Comparison of ENCODE assay signal across 12 cellular contexts in genomic region chr9:89234186-89234585, GRCh38. TPM values are rescaled to one million over a fixed set of nuclear protein-coding genes. Genes with fewer than 3 reads are reported as not detected.
DNase-seq lines count a peak whose midpoint lies in the region; ATAC-seq and TF ChIP-seq lines count a peak whose summit lies in the region.
"Had no signal": no experiment of that assay in that cellular context is flagged by ENCODE, and none has a peak within 500 bp of the region (broad histone marks: within the 10 kb centered on the region; RNA-seq: fewer than 3 reads in every experiment).

No MANE protein-coding gene starts in this region.

- H3K9ac ChIP-seq in IMR-90 (ENCODE audit: low read depth, low read length) = no peak overlapping the region
- H3K9ac ChIP-seq in neural progenitor cell = no peak overlapping the region

- no TSS peak for BruUV-seq in IMR-90 (replicated peaks; lab: Mats Ljungman, UMichigan)

- in situ Hi-C loops in IMR-90 (cut with MboI; ENCODE audit: low sequenced_read_pairs) = no loop called here

- TF ChIP-seq POLR2A in IMR-90 (IDR thresholded peaks at IDR 0.05; ENCODE audit: low read depth, low read length) = no peak

- ATAC-seq in IMR-90 (ENCODE audit: low read depth) = no peak

- TF ChIP-seq RAD21 in IMR-90 (IDR thresholded peaks at IDR 0.05; ENCODE audit: low read length) = no peak

- H3K56ac ChIP-seq in IMR-90 (ENCODE audit: extremely low read depth, insufficient read depth, low read length) = no peak overlapping the region

- H3F3A ChIP-seq in neural progenitor cell (ENCODE audit: low read depth) = no peaks in the 10 kb centered on the region

- no peaks in the 10 kb centered on the region for H3K27me3 Mint-ChIP-seq in neural progenitor cell (ENCODE audit: insufficient read depth, low read depth)

- no peaks in the 10 kb centered on the region; the same call in 1 of the 2 replicates for H3K9me3 ChIP-seq in IMR-90 (ENCODE audit: control insufficient read depth, insufficient read depth, low read length)
- no peaks in the 10 kb centered on the region for H3K9me3 ChIP-seq in neural progenitor cell (ENCODE audit: low read depth)

- peaks cover 5% of the 10 kb centered on the region for H3K36me3 Mint-ChIP-seq in neural progenitor cell

- no peak overlapping the region for H3K14ac ChIP-seq in IMR-90 (replicated peaks; ENCODE audit: low read depth, low read length)

- H3K27ac Mint-ChIP-seq in neural progenitor cell = peak overlapping the region; percentile 28
- H3K27ac Mint-ChIP-seq: activated CD4-positive, alpha-beta T cell treated with anti-CD3 and anti-CD28 coated beads for 36 hours had no signal

- no peaks in the 10 kb centered on the region for H3K79me1 ChIP-seq in IMR-90 (ENCODE audit: low read depth in 1 of 2, low read length in 2 of 2)

- peaks cover 10% of the 10 kb centered on the region for H3K4me1 Mint-ChIP-seq in neural progenitor cell

- H4K91ac ChIP-seq in IMR-90 (ENCODE audit: insufficient read depth, low read depth, low read length) = no peak overlapping the region

- H3K4me1 ChIP-seq in IMR-90 (ENCODE audit: control insufficient read depth, insufficient read depth, low read length) = no peaks in the 10 kb centered on the region
- H3K4me1 ChIP-seq in neural progenitor cell = peaks cover 3% of the 10 kb centered on the region

- H3K4ac ChIP-seq in IMR-90 (ENCODE audit: low read depth, low read length) = no peak overlapping the region

- H3K27ac ChIP-seq in IMR-90 (ENCODE audit: insufficient read depth, low read length) = no peak overlapping the region
- no peak overlapping the region for H3K27ac ChIP-seq in neural progenitor cell

- no peak overlapping the region for H2BK5ac ChIP-seq in IMR-90 (ENCODE audit: low read depth, low read length, poor library complexity, severe bottlenecking)

- POLR2A ChIA-PET in IMR-90 (lab: Charles Lee; ENCODE audit: unreplicated experiment) = no interaction called here

- peak overlapping the region; percentile 36 for H2AFZ ChIP-seq in IMR-90 (replicated peaks; ENCODE audit: low read length, poor library complexity)
- peak overlapping the region; percentile 74 for H2AFZ ChIP-seq in neural progenitor cell (replicated peaks)

- peak overlapping the region; percentile 81 for H3K4me3 Mint-ChIP-seq in neural progenitor cell
- H3K4me3 Mint-ChIP-seq: activated CD4-positive, alpha-beta T cell treated with anti-CD3 and anti-CD28 coated beads for 36 hours had no signal

- H2BK15ac ChIP-seq in IMR-90 (ENCODE audit: low read depth, low read length) = no peak overlapping the region

- H3K27me3 ChIP-seq in IMR-90 (ENCODE audit: control insufficient read depth, insufficient read depth, low read length) (peaks cover 34% of the 10 kb centered on the region), neural progenitor cell (peaks cover 40% of the 10 kb centered on the region)

- no peaks in the 10 kb centered on the region for H3K79me2 ChIP-seq in neural progenitor cell (ENCODE audit: low read depth)

- dilution Hi-C loops in IMR-90 (cut with HindIII; ENCODE audit: low sequenced_read_pairs, unreplicated experiment) = no loop called here

- H3K23ac ChIP-seq in IMR-90 (ENCODE audit: low read depth, low read length) = no peak overlapping the region

- no peak overlapping the region for H4K8ac ChIP-seq in IMR-90 (ENCODE audit: low read depth in 2 of 2, low read length in 2 of 2)

- H2BK20ac ChIP-seq in IMR-90 (ENCODE audit: low read depth, low read length) = no peak overlapping the region

- DNase-seq in Ammon's horn (ENCODE audit: low spot score) (peak; percentile 36), IMR-90 (no peak), epithelial cell of proximal tubule (ENCODE audit: low read depth) (no peak), neural progenitor cell (ENCODE audit: low spot score) (no peak), LoVo (ENCODE audit: low spot score) (no peak), NCI-H82 (lab: John Stamatoyannopoulos, UW) (no peak), retina (no peak), NCI-H2227 (lab: John Stamatoyannopoulos, UW; ENCODE audit: unreplicated experiment) (no peak)
- DNase-seq: activated T-cell treated with anti-CD3 and anti-CD28 coated beads, Interleukin-2, amount 50 U/mL, for 1 hour; effector CD8-positive, alpha-beta T cell; NCI-H2227 treated with DMSO at 0.1 percent for 48 hours had no signal

- peaks cover 24% of the 10 kb centered on the region for H3K9me3 Mint-ChIP-seq in neural progenitor cell

- peak overlapping the region; percentile 32 for H3K4me3 ChIP-seq in IMR-90 (ENCODE audit: insufficient read depth, low read depth, low read length)
- H3K4me3 ChIP-seq in epithelial cell of proximal tubule (ENCODE audit: low read depth, low read length) = peak overlapping the region; percentile 37
- peak overlapping the region; percentile 57 for H3K4me3 ChIP-seq in neural progenitor cell

- peak overlapping the region; percentile 85 for H3K4me2 ChIP-seq in IMR-90 (ENCODE audit: low read depth, low read length)
- H3K4me2 ChIP-seq in neural progenitor cell = peak overlapping the region; percentile 96

- H3K9me1 ChIP-seq in IMR-90 (ENCODE audit: insufficient read depth, low read length) = no peaks in the 10 kb centered on the region

- H3K18ac ChIP-seq in IMR-90 (ENCODE audit: low read depth, low read length) = no peak overlapping the region

- no peak overlapping the region for H2AK9ac ChIP-seq in IMR-90 (replicated peaks; ENCODE audit: low read depth, low read length, poor library complexity)

- H3K36me3 ChIP-seq in IMR-90 (ENCODE audit: control insufficient read depth, insufficient read depth, low read length) = no peaks in the 10 kb centered on the region
- H3K36me3 ChIP-seq in neural progenitor cell = no peaks in the 10 kb centered on the region

- no peak overlapping the region for H2BK120ac ChIP-seq in IMR-90 (ENCODE audit: low read depth, low read length)

- intact Hi-C loops in IMR-90 (cut with micrococcal nuclease) = no loop called here

- no peak overlapping the region for H2AK5ac ChIP-seq in IMR-90 (ENCODE audit: low read depth, low read length)

- H4K20me1 ChIP-seq in IMR-90 (ENCODE audit: insufficient read depth, low read length) (no peaks in the 10 kb centered on the region), neural progenitor cell (ENCODE audit: low read depth) (no peaks in the 10 kb centered on the region)

- whole genome bisulfite sequencing in IMR-90 (ENCODE audit: extremely low coverage in 2 of 2, insufficient read length in 1 of 2), 2 experiments = no CpG with 5 or more reads among the region's 12 CpGs

- CTCF ChIA-PET in IMR-90 (lab: Yijun Ruan, JAX) = no interaction called here

- TF ChIP-seq CTCF in IMR-90 (conservative IDR thresholded peaks at IDR 0.05; ENCODE audit: low read depth, low read length) (no peak), epithelial cell of proximal tubule (conservative IDR thresholded peaks at IDR 0.05; ENCODE audit: low read depth, low read length) (no peak), neural progenitor cell (IDR thresholded peaks at IDR 0.05) (no peak)

- no peak overlapping the region for H4K5ac ChIP-seq in IMR-90 (ENCODE audit: low read depth, low read length)

TF ChIP-seq in IMR-90, 13 proteins besides CTCF, POLR2A, EP300 and RAD21:
- TF ChIP-seq ELK1 (IDR thresholded peaks at IDR 0.05; ENCODE audit: borderline replicate concordance, low read depth, low read length) (no peak), MXI1 (IDR thresholded peaks at IDR 0.05; ENCODE audit: borderline replicate concordance, low read depth, low read length) (no peak), NFE2L2 (IDR thresholded peaks at IDR 0.05; ENCODE audit: low read depth, low read length) (no peak), USF2 (IDR thresholded peaks at IDR 0.05; ENCODE audit: low read depth, low read length) (no peak), CEBPB (IDR thresholded peaks at IDR 0.05; ENCODE audit: low read depth, low read length) (no peak), RCOR1 (IDR thresholded peaks at IDR 0.05; ENCODE audit: insufficient replicate concordance, low read length) (no peak)

RNA-seq across cellular contexts. Expression of gene SHC3, which starts 55.6 kb away (rescaled TPM):
- total RNA-seq in IMR-90 (2012; rRNA removed) (13.3 and 13.9 TPM in 2 replicates), epithelial cell of proximal tubule (4.1 and 5.1 TPM in 2 replicates), neural progenitor cell (ENCODE audit: low replicate concordance) (0.64 and 0.99 TPM in 2 replicates)
- polyA plus RNA-seq in IMR-90 (2012; rRNA removed) = 4.5 and 5.9 TPM in 2 replicates
- polyA plus RNA-seq in IMR-90 (2012; cell fraction: cytosol; rRNA removed) = 2.0 and 2.7 TPM in 2 replicates
- polyA plus RNA-seq in IMR-90 (2012; cell fraction: nucleus; rRNA removed; ENCODE audit: low replicate concordance) = 7.7 and 10.1 TPM in 2 replicates
- total RNA-seq: activated CD4-positive, alpha-beta T cell treated with anti-CD3 and anti-CD28 coated beads for 36 hours had no signal
